ENCODE assay signal across 9 cellular contexts in genomic region chr2:133266926-133267590, GRCh38.
DNase-seq lines count a peak whose midpoint lies in the region; ATAC-seq and TF ChIP-seq lines count a peak whose summit lies in the region.
"Had no signal": no experiment of that assay in that cellular context is flagged by ENCODE, and none has a peak within 500 bp of the region (broad histone marks: within the 10 kb centered on the region; RNA-seq: fewer than 3 reads in every experiment).

No MANE protein-coding gene starts in this region.

- no peaks in the 10 kb centered on the region for H3K4me1 Mint-ChIP-seq in effector memory CD8-positive, alpha-beta T cell (ENCODE audit: low read depth in 2 of 2)

- H3K9me3 Mint-ChIP-seq in effector memory CD8-positive, alpha-beta T cell, result peaks cover 12 to 17% of the 10 kb centered on the region in 2 donors

- H3K36me3 Mint-ChIP-seq in effector memory CD8-positive, alpha-beta T cell (ENCODE audit: insufficient read depth), result no peaks in the 10 kb centered on the region

- CTCF ChIA-PET in HEK293T (lab: Yijun Ruan, JAX), result interaction anchor here (1.2 kb wide), 1 partner anchor 18 kb away, joined by 6 read pairs; no protein-coding TSS in a partner anchor

- peak overlapping the region; percentile 32 to 54 for H3K4me3 ChIP-seq in right atrium auricular region
- H3K4me3 ChIP-seq in skeletal muscle satellite cell (ENCODE audit: low read length), result peak overlapping the region; percentile 74

- peaks cover 6 to 22% of the 10 kb centered on the region in 2 donors for H3K27me3 Mint-ChIP-seq in effector memory CD8-positive, alpha-beta T cell

- H3K9me3 ChIP-seq in right atrium auricular region (no peaks in the 10 kb centered on the region), skeletal muscle satellite cell (replicated peaks; ENCODE audit: low read length) (no peaks in the 10 kb centered on the region)

- ATAC-seq in HG02642 (IDR thresholded peaks at IDR 0.05; ENCODE audit: poor library complexity, unreplicated experiment), result no peak
- ATAC-seq in effector memory CD8-positive, alpha-beta T cell (replicated peaks), result no peak

- peak overlapping the region; percentile 84 for H3K4me2 ChIP-seq in skeletal muscle satellite cell (ENCODE audit: low read length)

- no peak overlapping the region for H3K27ac Mint-ChIP-seq in effector memory CD8-positive, alpha-beta T cell

- H3K27ac ChIP-seq in right atrium auricular region, result no peak overlapping the region

- H3K4me1 ChIP-seq in right atrium auricular region (peaks cover 0 to 26% of the 10 kb centered on the region in 2 donors), skeletal muscle satellite cell (ENCODE audit: control insufficient read depth, insufficient read depth, low read length) (peaks cover 14% of the 10 kb centered on the region)

- DNase-seq in HEK293T (ENCODE audit: extremely low spot score), result peak; percentile 16
- peak; percentile 18 to 47 for DNase-seq in SHP77 (lab: John Stamatoyannopoulos, UW)
- DNase-seq in right atrium auricular region (ENCODE audit: low spot score), result no peak
- no peak for DNase-seq in effector memory CD8-positive, alpha-beta T cell
- no peak for DNase-seq in T-helper 9 cell
- no peak for DNase-seq in NCI-H446 treated with DMSO at 0.1 percent for 48 hours (lab: John Stamatoyannopoulos, UW)
- DNase-seq: NCI-H2171 treated with DMSO at 0.1 percent for 48 hours had no signal

- no peak overlapping the region for H3K4me3 Mint-ChIP-seq in effector memory CD8-positive, alpha-beta T cell

- peak overlapping the region; percentile 56 for H3K9ac ChIP-seq in skeletal muscle satellite cell (ENCODE audit: low read depth, low read length)

- no peaks in the 10 kb centered on the region for H3K27me3 ChIP-seq in right atrium auricular region
- no peaks in the 10 kb centered on the region for H3K27me3 ChIP-seq in skeletal muscle satellite cell (ENCODE audit: control insufficient read depth, insufficient read depth, low read length)

- POLR2A ChIA-PET in HEK293T (lab: Yijun Ruan, JAX), result interaction anchor here (0.6 to 1.4 kb wide), 7 partner anchors 18 to 596 kb away, joined by 3 to 8 read pairs (median 3); no protein-coding TSS in a partner anchor

- no peak for TF ChIP-seq CTCF in right atrium auricular region (IDR thresholded peaks at IDR 0.05)

- H3K36me3 ChIP-seq in right atrium auricular region (no peaks in the 10 kb centered on the region), skeletal muscle satellite cell (ENCODE audit: insufficient read depth, low read length) (no peaks in the 10 kb centered on the region)

TF ChIP-seq in HEK293T, 16 proteins besides CTCF, POLR2A, EP300 and RAD21:
- no peak for TF ChIP-seq ELF4 (IDR thresholded peaks at IDR 0.05)
- TF ChIP-seq L3MBTL2 (conservative IDR thresholded peaks at IDR 0.05), result no peak
- no peak for TF ChIP-seq SP1 (IDR thresholded peaks at IDR 0.05)
- TF ChIP-seq TARDBP (IDR thresholded peaks at IDR 0.05), result no peak
- TF ChIP-seq PKNOX1 (IDR thresholded peaks at IDR 0.05), result no peak
- no peak for TF ChIP-seq CTBP1 (IDR thresholded peaks at IDR 0.05; ENCODE audit: borderline replicate concordance)
- TF ChIP-seq ZNF384 (IDR thresholded peaks at IDR 0.05), result no peak
- TF ChIP-seq SUZ12 (IDR thresholded peaks at IDR 0.05), result no peak
- no peak for TF ChIP-seq ARNT (IDR thresholded peaks at IDR 0.05)
- no peak for TF ChIP-seq NFRKB (IDR thresholded peaks at IDR 0.05)
- TF ChIP-seq FOXA1 (IDR thresholded peaks at IDR 0.05), result no peak

Comparison
In these comparisons a context has a peak if more than half of its experiments do, and no peak if none do; other contexts are left out.
1. DNase-seq: peak in HEK293T (single experiment) and SHP77 (2 of 2); none in right atrium auricular region (single experiment), effector memory CD8-positive, alpha-beta T cell (0 of 3), T-helper 9 cell (single experiment) and NCI-H446 treated with DMSO at 0.1 percent for 48 hours (single experiment).